In the genomic region with DNA sequence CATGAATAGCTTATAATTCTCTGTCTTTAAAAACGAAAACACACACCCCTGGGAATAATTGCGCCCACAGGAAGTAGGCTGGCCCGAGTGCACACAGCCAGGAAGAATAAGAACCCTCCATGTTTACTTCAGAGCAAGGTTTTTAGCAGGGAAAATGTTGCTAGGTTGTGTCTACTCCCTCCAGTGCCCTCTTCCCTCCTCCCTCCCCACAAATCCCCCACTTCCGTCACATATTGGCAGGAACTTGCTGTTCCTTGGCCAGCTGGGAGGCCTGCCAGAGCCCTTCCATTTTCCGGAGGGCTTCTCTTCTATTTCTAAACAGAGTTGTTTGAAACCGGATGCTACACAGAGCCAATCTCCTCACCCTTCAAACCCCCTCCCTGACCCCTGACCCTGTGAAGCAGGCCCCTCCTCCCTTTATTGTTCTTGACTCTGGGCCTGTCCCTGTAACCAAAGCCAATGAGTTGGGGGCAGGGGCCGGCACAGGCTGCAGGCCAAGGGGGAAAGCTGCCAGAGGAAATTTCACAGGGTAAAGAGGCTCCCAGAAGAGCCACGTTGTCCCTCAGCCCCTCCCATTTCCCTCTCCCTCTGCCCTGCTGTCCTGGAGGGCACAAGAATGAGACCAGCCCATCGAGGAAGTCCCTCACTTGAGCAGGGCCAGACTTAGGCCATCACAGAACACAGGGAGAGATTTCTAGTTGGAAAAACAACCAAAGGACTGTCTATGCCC, we compare ENCODE assay signal across 1 cellular context.
A peak's percentile ranks its signal among the peaks of the same experiment; 100 is the strongest.
TF ChIP-seq lines count a peak whose summit lies in the region.

No MANE protein-coding gene starts in this region.

TF ChIP-seq in SK-N-SH, 30 proteins besides CTCF, POLR2A, EP300 and RAD21 (continued from another document):
- TF ChIP-seq, protein P1, sequence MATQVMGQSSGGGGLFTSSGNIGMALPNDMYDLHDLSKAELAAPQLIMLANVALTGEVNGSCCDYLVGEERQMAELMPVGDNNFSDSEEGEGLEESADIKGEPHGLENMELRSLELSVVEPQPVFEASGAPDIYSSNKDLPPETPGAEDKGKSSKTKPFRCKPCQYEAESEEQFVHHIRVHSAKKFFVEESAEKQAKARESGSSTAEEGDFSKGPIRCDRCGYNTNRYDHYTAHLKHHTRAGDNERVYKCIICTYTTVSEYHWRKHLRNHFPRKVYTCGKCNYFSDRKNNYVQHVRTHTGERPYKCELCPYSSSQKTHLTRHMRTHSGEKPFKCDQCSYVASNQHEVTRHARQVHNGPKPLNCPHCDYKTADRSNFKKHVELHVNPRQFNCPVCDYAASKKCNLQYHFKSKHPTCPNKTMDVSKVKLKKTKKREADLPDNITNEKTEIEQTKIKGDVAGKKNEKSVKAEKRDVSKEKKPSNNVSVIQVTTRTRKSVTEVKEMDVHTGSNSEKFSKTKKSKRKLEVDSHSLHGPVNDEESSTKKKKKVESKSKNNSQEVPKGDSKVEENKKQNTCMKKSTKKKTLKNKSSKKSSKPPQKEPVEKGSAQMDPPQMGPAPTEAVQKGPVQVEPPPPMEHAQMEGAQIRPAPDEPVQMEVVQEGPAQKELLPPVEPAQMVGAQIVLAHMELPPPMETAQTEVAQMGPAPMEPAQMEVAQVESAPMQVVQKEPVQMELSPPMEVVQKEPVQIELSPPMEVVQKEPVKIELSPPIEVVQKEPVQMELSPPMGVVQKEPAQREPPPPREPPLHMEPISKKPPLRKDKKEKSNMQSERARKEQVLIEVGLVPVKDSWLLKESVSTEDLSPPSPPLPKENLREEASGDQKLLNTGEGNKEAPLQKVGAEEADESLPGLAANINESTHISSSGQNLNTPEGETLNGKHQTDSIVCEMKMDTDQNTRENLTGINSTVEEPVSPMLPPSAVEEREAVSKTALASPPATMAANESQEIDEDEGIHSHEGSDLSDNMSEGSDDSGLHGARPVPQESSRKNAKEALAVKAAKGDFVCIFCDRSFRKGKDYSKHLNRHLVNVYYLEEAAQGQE (IDR thresholded peaks at IDR 0.05; ENCODE audit: low read depth, low read length) = no peak
- TF ChIP-seq NFIC (IDR thresholded peaks at IDR 0.05; ENCODE audit: borderline replicate concordance) = peak; percentile 39; the same call in 1 of the 2 replicates
- no peak for TF ChIP-seq TCF12 (IDR thresholded peaks at IDR 0.05)
- TF ChIP-seq, protein P2, sequence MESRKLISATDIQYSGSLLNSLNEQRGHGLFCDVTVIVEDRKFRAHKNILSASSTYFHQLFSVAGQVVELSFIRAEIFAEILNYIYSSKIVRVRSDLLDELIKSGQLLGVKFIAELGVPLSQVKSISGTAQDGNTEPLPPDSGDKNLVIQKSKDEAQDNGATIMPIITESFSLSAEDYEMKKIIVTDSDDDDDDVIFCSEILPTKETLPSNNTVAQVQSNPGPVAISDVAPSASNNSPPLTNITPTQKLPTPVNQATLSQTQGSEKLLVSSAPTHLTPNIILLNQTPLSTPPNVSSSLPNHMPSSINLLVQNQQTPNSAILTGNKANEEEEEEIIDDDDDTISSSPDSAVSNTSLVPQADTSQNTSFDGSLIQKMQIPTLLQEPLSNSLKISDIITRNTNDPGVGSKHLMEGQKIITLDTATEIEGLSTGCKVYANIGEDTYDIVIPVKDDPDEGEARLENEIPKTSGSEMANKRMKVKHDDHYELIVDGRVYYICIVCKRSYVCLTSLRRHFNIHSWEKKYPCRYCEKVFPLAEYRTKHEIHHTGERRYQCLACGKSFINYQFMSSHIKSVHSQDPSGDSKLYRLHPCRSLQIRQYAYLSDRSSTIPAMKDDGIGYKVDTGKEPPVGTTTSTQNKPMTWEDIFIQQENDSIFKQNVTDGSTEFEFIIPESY (IDR thresholded peaks at IDR 0.05; ENCODE audit: borderline replicate concordance, low read depth) = no peak
- TF ChIP-seq FOXJ3 (CRISPR knock-in tag; IDR thresholded peaks at IDR 0.05) = no peak
- no peak for TF ChIP-seq JUND (IDR thresholded peaks at IDR 0.05)
